Comparison of ENCODE assay signal across 8 cellular contexts in the genomic region with DNA sequence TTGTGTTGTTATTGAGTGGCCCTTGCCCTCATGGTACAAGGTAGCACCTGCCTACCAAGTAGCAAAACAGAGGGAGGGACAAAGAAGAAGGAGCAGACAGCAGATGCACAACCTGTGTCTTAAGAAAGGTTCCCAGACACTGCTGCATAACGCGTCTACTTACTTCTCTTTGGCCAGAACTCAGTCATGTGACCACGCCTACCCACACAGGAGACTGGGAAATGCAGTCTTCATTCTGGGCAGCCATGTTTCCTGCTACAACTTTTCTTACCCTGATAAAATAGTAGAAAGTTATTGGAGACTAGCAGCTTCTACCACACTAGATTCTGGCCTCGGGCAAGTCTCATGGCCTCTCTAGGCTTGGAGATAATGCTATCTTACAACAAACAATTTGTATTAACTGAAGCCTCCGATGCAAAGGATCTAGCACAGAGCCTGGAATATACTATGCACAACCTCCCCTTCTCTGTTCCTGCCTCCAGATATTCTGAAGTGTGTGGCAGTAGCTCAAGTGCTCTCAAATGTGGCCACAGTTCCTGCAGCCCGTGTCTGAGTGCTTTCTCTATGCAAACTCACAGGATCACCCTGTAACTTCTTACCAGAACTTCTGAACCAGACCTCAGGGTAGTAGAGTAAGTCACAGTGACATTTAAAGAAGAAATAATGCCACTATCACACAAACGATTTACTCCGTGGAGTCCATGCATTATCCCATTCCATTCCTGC. TPM values are rescaled to one million over a fixed set of nuclear protein-coding genes. Genes with fewer than 3 reads are reported as not detected.
DNase-seq lines count a peak whose midpoint lies in the region; ATAC-seq lines count a peak whose summit lies in the region.

No MANE protein-coding gene starts in this region.

- DNase-seq in ELF-1 (ENCODE audit: low read depth, low spot score) (peak; percentile 45), HT1080 (ENCODE audit: low read depth) (peak; percentile 61), T follicular helper cell (ENCODE audit: low read depth) (peak; percentile 64), astrocyte of the hippocampus (ENCODE audit: low read depth, low spot score) (peak; percentile 77), left colon (peak; percentile 75 to 82), NCI-H2081 (lab: John Stamatoyannopoulos, UW) (no peak)
- peak; percentile 40 for DNase-seq in stimulated activated CD8-positive, alpha-beta memory T cell treated with anti-CD3 and anti-CD28 coated beads, Interleukin-15, amount 100 ng/mL, for 1 hour (ENCODE audit: low read depth)

- intact Hi-C loops in left colon (cut with DNase I, micrococcal nuclease), result loop anchor here (5.0 kb wide), 5 partner anchors 56 to 211 kb away; no protein-coding TSS in a partner anchor

- peak; percentile 60 for ATAC-seq in left colon
- no peak for ATAC-seq in GM19328 (IDR thresholded peaks at IDR 0.05; ENCODE audit: unreplicated experiment)

RNA-seq across cellular contexts. Expression of a gene that starts 34.1 kb away (rescaled TPM):
- total RNA-seq in HT1080 (2014; rRNA removed; shearing (Covaris generic)), result 10.9 and 11.8 TPM in 2 replicates
- 10.4 and 10.8 TPM in 2 replicates for polyA plus RNA-seq in HT1080 (2015; cell fraction: cytosol; rRNA removed)
- polyA plus RNA-seq in HT1080 (2015; cell fraction: nucleus; rRNA removed), result 6.6 and 8.0 TPM in 2 replicates
- total RNA-seq in left colon, result 10 to 100 TPM; 70.5 to 76.9 TPM

RNA-seq across cellular contexts. Expression of a gene that starts 41.7 kb away (rescaled TPM):
- total RNA-seq in HT1080 (2014; rRNA removed; shearing (Covaris generic)), result not detected in 2 replicates
- not detected in 2 replicates for polyA plus RNA-seq in HT1080 (2015; cell fraction: cytosol; rRNA removed)
- polyA plus RNA-seq in HT1080 (2015; cell fraction: nucleus; rRNA removed), result not detected in 2 replicates
- total RNA-seq in left colon, result under 1 TPM in 1 of 2 donors, not detected in 1; 0.40 TPM

Comparison
In these comparisons a context has a peak if more than half of its experiments do, and no peak if none do; other contexts are left out.
1. DNase-seq: peak in ELF-1 (single experiment), HT1080 (single experiment), T follicular helper cell (single experiment), astrocyte of the hippocampus (single experiment), left colon (2 of 2) and stimulated activated CD8-positive, alpha-beta memory T cell treated with anti-CD3 and anti-CD28 coated beads, Interleukin-15, amount 100 ng/mL, for 1 hour (single experiment); none in NCI-H2081 (0 of 2).